8 cellular contexts compared by ENCODE assay signal in genomic region chr10:22927661-22928403, GRCh38. TPM values are rescaled to one million over a fixed set of nuclear protein-coding genes. Genes with fewer than 3 reads are reported as not detected.
DNase-seq lines count a peak whose midpoint lies in the region; ATAC-seq, FAIRE-seq and TF ChIP-seq lines count a peak whose summit lies in the region.

Gene ARMC3, plus strand, starts transcription at chr10:22928053. Its CDS starts 3,944 bp downstream, at chr10:22931997.

- DNase-seq in C1 segment of cervical spinal cord (lab: John Stamatoyannopoulos, UW): peak in 12 of 14 donors; percentile 11 to 75 (median 48)
- peak; percentile 60 for DNase-seq in HuH-7.5 (ENCODE audit: low spot score)
- peak; percentile 38 to 48 for DNase-seq in activated CD4-positive, alpha-beta T cell treated with anti-CD3 and anti-CD28 coated beads for 4 hours
- DNase-seq in dermis blood vessel endothelial cell: peak; percentile 66
- DNase-seq in HepG2 (ENCODE audit: low spot score): peak; percentile 41
- DNase-seq in stimulated activated CD4-positive, alpha-beta T cell treated with anti-CD3 and anti-CD28 coated beads, Interleukin-2, amount 100 ng/mL, for 48 hours: peak; percentile 55 to 63
- no peak for DNase-seq in dedifferentiated amniotic fluid mesenchymal stem cell (ENCODE audit: extremely low spot score)

- peaks cover 13% of the 10 kb centered on the region for H3K4me1 ChIP-seq in HepG2 (ENCODE audit: insufficient read depth, low read length)

- H3K79me2 ChIP-seq in HepG2 (ENCODE audit: insufficient read depth, low read length): no peaks in the 10 kb centered on the region

- no peak for TF ChIP-seq RAD21 in HepG2 (CRISPR knock-in tag; IDR thresholded peaks at IDR 0.05)

- FAIRE-seq in HepG2 (lab: Jason Lieb, UNC): no peak

- no peak for TF ChIP-seq CTCF in HepG2 (CRISPR knock-in tag; IDR thresholded peaks at IDR 0.05)

- TF ChIP-seq POLR2A in HepG2 (IDR thresholded peaks at IDR 0.05; ENCODE audit: insufficient read depth in 1 of 2, low read depth in 2 of 2, low read length in 2 of 2): no peak

- H3K36me3 ChIP-seq in HepG2 (replicated peaks in 1 of 2; ENCODE audit: control insufficient read depth in 1 of 2, insufficient read depth in 2 of 2, low read length in 2 of 2): no peaks in the 10 kb centered on the region

- in situ Hi-C loops in HepG2 (cut with HindIII; ENCODE audit: extremely low pct_ligation_motif_present, low pct_unique_long_range_greater_than_20kb): no loop called here

- H3K9me3 ChIP-seq in HepG2 (ENCODE audit: low read length): no peaks in the 10 kb centered on the region

- POLR2A ChIA-PET in HepG2 (lab: Yijun Ruan, JAX): no interaction called here

- WGBS in HepG2 (ENCODE audit: low lambda C conversion rate): 24% methylated on average over 21 of the region's 41 CpGs

- BruUV-seq in HepG2 (replicated peaks; lab: Mats Ljungman, UMichigan): no TSS peak

- no peak for TF ChIP-seq EP300 in HepG2 (IDR thresholded peaks at IDR 0.05; ENCODE audit: low read depth in 2 of 2, low read length in 2 of 2)
- TF ChIP-seq EP300 in HepG2 (CRISPR knock-in tag; IDR thresholded peaks at IDR 0.05; ENCODE audit: borderline replicate concordance): no peak

- peak within 1 kb of the TSS; percentile 41; the same call in 1 of the 2 replicates for H3K9ac ChIP-seq in HepG2 (ENCODE audit: insufficient read depth, low read depth, low read length)

- peak within 1 kb of the TSS; percentile 81 for H3K4me2 ChIP-seq in HepG2 (ENCODE audit: low read depth, low read length)

- H4K20me1 ChIP-seq in HepG2 (ENCODE audit: insufficient read depth, low read length): no peaks in the 10 kb centered on the region

- CTCF ChIA-PET in HepG2 (lab: Yijun Ruan, JAX; ENCODE audit: low intra/inter-chr PET ratio, low total read pairs): no interaction called here

- no peak within 1 kb of the TSS for H3K27ac ChIP-seq in HepG2 (ENCODE audit: extremely low read length, insufficient read depth, low read length)

- peak; percentile 74 for ATAC-seq in GM19467 (IDR thresholded peaks at IDR 0.05; ENCODE audit: unreplicated experiment)
- peak; percentile 100 for ATAC-seq in HepG2

- H3K27me3 ChIP-seq in HepG2 (ENCODE audit: control insufficient read depth in 1 of 2, insufficient read depth in 2 of 2, low read length in 2 of 2): peaks cover 0 to 9% of the 10 kb centered on the region in 2 experiments; a peak in 2 of 5 replicates

- intact Hi-C loops in HepG2 (cut with micrococcal nuclease; ENCODE audit: unreplicated experiment): no loop called here

- H3K4me3 ChIP-seq in HepG2 (replicated peaks in 1 of 3; ENCODE audit: insufficient read depth in 1 of 3, low read depth in 2 of 3, low read length in 3 of 3): peak within 1 kb of the TSS; percentile 22 to 65 (median 37)

- peak within 1 kb of the TSS; percentile 61 for H2AFZ ChIP-seq in HepG2 (ENCODE audit: low read length)

TF ChIP-seq in HepG2, 621 proteins besides CTCF, POLR2A, EP300 and RAD21 (continues in another document):
- TF ChIP-seq ARID4A (CRISPR knock-in tag; IDR thresholded peaks at IDR 0.05; ENCODE audit: borderline replicate concordance): peak; percentile 37; the same call in 1 of the 2 replicates
- no peak for TF ChIP-seq ZNF317 (CRISPR knock-in tag; IDR thresholded peaks at IDR 0.05)
- no peak for TF ChIP-seq HNF4G (IDR thresholded peaks at IDR 0.05; ENCODE audit: borderline replicate concordance, low read depth, low read length)
- no peak for TF ChIP-seq HNF4G (CRISPR knock-in tag; IDR thresholded peaks at IDR 0.05; ENCODE audit: borderline replicate concordance, low read depth)
- no peak for TF ChIP-seq SOX13 (IDR thresholded peaks at IDR 0.05)
- TF ChIP-seq SOX13 (CRISPR knock-in tag; conservative IDR thresholded peaks at IDR 0.05 in 1 of 2, IDR thresholded peaks at IDR 0.05 in 1 of 2): no peak
- TF ChIP-seq ATF2 (CRISPR knock-in tag; IDR thresholded peaks at IDR 0.05): no peak
- TF ChIP-seq ZFAT (CRISPR knock-in tag; conservative IDR thresholded peaks at IDR 0.05): no peak
- TF ChIP-seq RARG (CRISPR knock-in tag; IDR thresholded peaks at IDR 0.05; ENCODE audit: low read depth): no peak
- TF ChIP-seq RNF2 (conservative IDR thresholded peaks at IDR 0.05; ENCODE audit: low read depth): peak; percentile 59; the same call in 1 of the 2 replicates
- TF ChIP-seq TFAP4 (IDR thresholded peaks at IDR 0.05; ENCODE audit: borderline replicate concordance, low read depth): no peak
- no peak for TF ChIP-seq TSC22D2 (CRISPR knock-in tag; IDR thresholded peaks at IDR 0.05; ENCODE audit: borderline replicate concordance)
- TF ChIP-seq ZNF225 (CRISPR knock-in tag; IDR thresholded peaks at IDR 0.05): peak; percentile 37; the same call in 1 of the 2 replicates
- TF ChIP-seq ISL2 (CRISPR knock-in tag; IDR thresholded peaks at IDR 0.05): no peak
- peak; percentile 96 for TF ChIP-seq RFX3 (CRISPR knock-in tag; IDR thresholded peaks at IDR 0.05)
- TF ChIP-seq DNMT1 (CRISPR knock-in tag; IDR thresholded peaks at IDR 0.05): no peak

RNA-seq across cellular contexts. Expression of gene ARMC3, which starts in this region (rescaled TPM):
- not detected in 2 replicates for total RNA-seq in dermis blood vessel endothelial cell
- not detected in 2 replicates for total RNA-seq in HepG2 (2016; rRNA removed; fragmentation: Illumina TruSeq; extraction: Trizol)
- total RNA-seq in HepG2 (2016; cell fraction: cytosol; rRNA removed; fragmentation: Illumina TruSeq; extraction: Trizol; ENCODE audit: low read depth): not detected in 2 replicates
- total RNA-seq in HepG2 (2016; cell fraction: insoluble cytoplasmic fraction; rRNA removed; fragmentation: Illumina TruSeq; extraction: Trizol): not detected in 2 replicates
- not detected in 2 replicates for total RNA-seq in HepG2 (2016; cell fraction: membrane; rRNA removed; fragmentation: Illumina TruSeq; extraction: Trizol)
- not detected in 2 replicates for total RNA-seq in HepG2 (2016; cell fraction: nucleus; rRNA removed; fragmentation: Illumina TruSeq; extraction: Trizol)
- polyA plus RNA-seq in HepG2 (2011; rRNA removed): not detected in 2 replicates
- polyA plus RNA-seq in HepG2 (2011; cell fraction: cytosol; rRNA removed): not detected in 2 replicates
- polyA plus RNA-seq in HepG2 (2011; cell fraction: nucleus; rRNA removed): not detected in 2 replicates
- polyA plus RNA-seq in HepG2 (2012): not detected in 2 replicates
- polyA plus RNA-seq in HepG2 (2016; cell fraction: cytosol; fragmentation: Illumina TruSeq; extraction: Trizol; ENCODE audit: low read depth): not detected in 2 replicates
- polyA plus RNA-seq in HepG2 (2016; cell fraction: insoluble cytoplasmic fraction; fragmentation: Illumina TruSeq; extraction: Trizol; ENCODE audit: low read depth): not detected in 2 replicates
- not detected in 2 replicates for polyA plus RNA-seq in HepG2 (2016; cell fraction: membrane; fragmentation: Illumina TruSeq; extraction: Trizol; ENCODE audit: low read depth)
- not detected in 2 replicates for polyA plus RNA-seq in HepG2 (2016; cell fraction: nucleus; fragmentation: Illumina TruSeq; extraction: Trizol; ENCODE audit: insufficient read depth, low read depth)
- polyA minus RNA-seq in HepG2 (2011; rRNA and poly(A)+ RNA removed; ENCODE audit: low replicate concordance): not detected in 2 replicates
- not detected in 2 replicates for polyA minus RNA-seq in HepG2 (2011; cell fraction: cytosol; rRNA and poly(A)+ RNA removed)
- not detected in 2 replicates for polyA minus RNA-seq in HepG2 (2011; cell fraction: nucleus; rRNA and poly(A)+ RNA removed)

Comparison
In these comparisons a context has a peak if more than half of its experiments do, and no peak if none do; other contexts are left out.
1. Peak in DNase-seq in dermis blood vessel endothelial cell; RNA of the gene not detected or under 1 TPM.
2. Peak in DNase-seq, ATAC-seq, H3K4me3 ChIP-seq, H3K9ac ChIP-seq and H3K4me2 ChIP-seq in HepG2; RNA of the gene not detected or under 1 TPM.